In the genomic region with DNA sequence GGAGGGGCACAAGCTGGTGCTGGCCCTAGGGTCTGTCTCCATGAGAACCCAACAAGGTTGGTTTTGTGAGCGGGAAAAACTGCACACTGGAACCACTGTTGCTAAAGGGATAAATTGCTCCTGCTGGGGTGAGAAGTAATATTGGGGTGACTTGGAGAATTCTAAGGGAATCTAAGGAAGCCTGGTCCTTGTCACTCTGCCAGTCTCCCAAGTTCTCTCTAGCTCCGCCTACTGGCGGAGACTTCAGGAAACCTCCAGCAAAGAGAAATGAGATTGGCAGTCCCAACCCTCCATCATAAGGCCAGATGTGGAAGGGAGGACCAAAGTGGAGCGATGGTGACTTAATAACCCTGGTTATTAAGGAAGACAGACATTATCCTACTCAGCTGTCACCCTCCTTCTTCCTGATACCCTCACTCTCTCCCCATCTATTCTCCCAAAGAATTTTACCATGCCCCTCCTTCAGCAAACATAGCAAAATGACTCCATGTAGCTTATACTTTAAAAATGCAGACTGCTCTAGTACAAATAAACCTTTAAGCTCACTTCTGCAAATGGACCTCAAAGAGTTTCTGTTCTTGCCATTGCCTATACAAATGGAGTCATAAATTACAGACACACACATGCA, we compare ENCODE assay signal across 11 cellular contexts. TPM values are rescaled to one million over a fixed set of nuclear protein-coding genes. Genes with fewer than 3 reads are reported as not detected.
DNase-seq lines count a peak whose midpoint lies in the region; ATAC-seq, FAIRE-seq and TF ChIP-seq lines count a peak whose summit lies in the region.
"Had no signal": no experiment of that assay in that cellular context is flagged by ENCODE, and none has a peak within 500 bp of the region (broad histone marks: within the 10 kb centered on the region; RNA-seq: fewer than 3 reads in every experiment).

No MANE protein-coding gene starts in this region.

- DNase-seq in AG04449 (ENCODE audit: low read depth, low spot score) (no peak), LNCaP clone FGC (ENCODE audit: low read depth) (no peak), K562 (ENCODE audit: extremely low read depth in 1 of 4, low spot score in 3 of 4) (peak; percentile 35 to 65 (median 42)), ovary (no peak), AG08395 (ENCODE audit: low spot score) (no peak)
- DNase-seq: stomach had no signal

- peak; percentile 32 for FAIRE-seq in K562 (lab: Jason Lieb, UNC)

- peak in 1 of 2 experiments; percentile 35; a peak in 2 of 4 replicates for TF ChIP-seq RAD21 in K562 (CRISPR knock-in tag; conservative IDR thresholded peaks at IDR 0.05 in 1 of 2, IDR thresholded peaks at IDR 0.05 in 1 of 2)

- no peaks in the 10 kb centered on the region for H3K9me2 ChIP-seq in DOHH2 (replicated peaks; ENCODE audit: control insufficient read depth, low read length)

- no peaks in the 10 kb centered on the region for H3K36me3 ChIP-seq in DOHH2 (ENCODE audit: control insufficient read depth, low read length)
- H3K36me3 ChIP-seq in K562 (ENCODE audit: control insufficient read depth, insufficient read depth, low read length) = no peaks in the 10 kb centered on the region
- no peaks in the 10 kb centered on the region for H3K36me3 ChIP-seq in ovary
- H3K36me3 ChIP-seq: stomach had no signal

- in situ Hi-C loops in K562 (cut with MboI) = no loop called here

- H2AFZ ChIP-seq in K562 (ENCODE audit: low read depth, low read length) = no peak overlapping the region

- 0% methylated on average over 3 of the region's 4 CpGs for WGBS in K562 (ENCODE audit: insufficient coverage, low coverage, missing lambda C conversion rate)
- 58 to 73% (median 67%) methylated on average over 4 of the region's 4 CpGs for WGBS in ovary, 3 donors

- H3K4me2 ChIP-seq in DOHH2 (ENCODE audit: low read length) = no peak overlapping the region
- no peak overlapping the region for H3K4me2 ChIP-seq in K562 (ENCODE audit: insufficient read depth, low read length)

- H3K4me1 ChIP-seq in DOHH2 (ENCODE audit: control insufficient read depth, low read length) = no peaks in the 10 kb centered on the region
- H3K4me1 ChIP-seq in K562 (replicated peaks in 1 of 2; ENCODE audit: control insufficient read depth in 2 of 2, insufficient read depth in 2 of 2, low read length in 2 of 2) = no peaks in the 10 kb centered on the region
- no peaks in the 10 kb centered on the region for H3K4me1 ChIP-seq in ovary (ENCODE audit: insufficient read depth)
- H3K4me1 ChIP-seq: stomach had no signal

- no TSS peak for BruUV-seq in K562 (replicated peaks; lab: Mats Ljungman, UMichigan)

- no peak overlapping the region for H3K9ac ChIP-seq in K562 (ENCODE audit: insufficient read depth in 1 of 2, low read depth in 2 of 2, low read length in 2 of 2)

- no peaks in the 10 kb centered on the region for H3K27me3 ChIP-seq in DOHH2 (ENCODE audit: control insufficient read depth, low read length)
- H3K27me3 ChIP-seq in K562 (ENCODE audit: control insufficient read depth in 2 of 2, insufficient read depth in 2 of 2, low read length in 2 of 2) = no peaks in the 10 kb centered on the region
- no peaks in the 10 kb centered on the region for H3K27me3 ChIP-seq in ovary

- TF ChIP-seq POLR2A in K562 (conservative IDR thresholded peaks at IDR 0.05) (no peak), ovary (IDR thresholded peaks at IDR 0.05) (no peak)

- intact Hi-C loops in K562 (cut with micrococcal nuclease) = loop anchor here (1.0 kb wide), 1 partner anchor 123 kb away; no protein-coding TSS in a partner anchor
- intact Hi-C loops in ovary (cut with DNase I) = no loop called here

- POLR2A ChIA-PET in AG04449 (lab: Yijun Ruan, JAX) (no interaction called here), K562 (lab: Yijun Ruan, JAX) (interaction anchor here (0.7 to 0.9 kb wide), 2 partner anchors 11 to 119 kb away, joined by 4 read pairs; no protein-coding TSS in a partner anchor)

- H3K9me3 ChIP-seq in DOHH2 (ENCODE audit: control insufficient read depth, insufficient read depth, low read length) (no peaks in the 10 kb centered on the region), K562 (replicated peaks; ENCODE audit: control insufficient read depth, insufficient read depth, low read depth, low read length) (no peaks in the 10 kb centered on the region), ovary (no peaks in the 10 kb centered on the region)
- H3K9me3 ChIP-seq: mucosa of descending colon had no signal

- peak; percentile 72 for ATAC-seq in K562
- no peak for ATAC-seq in HG02588 (IDR thresholded peaks at IDR 0.05; ENCODE audit: unreplicated experiment)
- ATAC-seq in HG02571 (IDR thresholded peaks at IDR 0.05; ENCODE audit: unreplicated experiment) = no peak
- ATAC-seq: mucosa of descending colon had no signal

- no peaks in the 10 kb centered on the region for H3K9me1 ChIP-seq in K562 (ENCODE audit: control insufficient read depth, insufficient read depth, low read length)

- TF ChIP-seq CTCF in AG04449 (IDR thresholded peaks at IDR 0.05; ENCODE audit: insufficient read depth, low read length, missing control alignments) (peak; percentile 26), DOHH2 (IDR thresholded peaks at IDR 0.05; ENCODE audit: low read depth, low read length, poor library complexity, severe bottlenecking) (peak; percentile 58), LNCaP clone FGC (IDR thresholded peaks at IDR 0.05; ENCODE audit: control insufficient read depth, extremely low read depth, insufficient read depth) (peak; percentile 18; the same call in 1 of the 2 replicates), K562 (IDR thresholded peaks at IDR 0.05 in 2 of 3, conservative IDR thresholded peaks at IDR 0.05 in 1 of 3; ENCODE audit: insufficient read depth in 2 of 3, low read depth in 1 of 3, low read length in 3 of 3) (peak; percentile 56 to 68 (median 67)), ovary (IDR thresholded peaks at IDR 0.05) (no peak)

- no peak overlapping the region for H3K27ac ChIP-seq in DOHH2 (ENCODE audit: low read depth, low read length)
- no peak overlapping the region for H3K27ac ChIP-seq in K562 (ENCODE audit: extremely low read depth, low read depth, low read length)
- no peak overlapping the region for H3K27ac ChIP-seq in ovary
- H3K27ac ChIP-seq: stomach had no signal

- TF ChIP-seq EP300 in K562 (IDR thresholded peaks at IDR 0.05; ENCODE audit: low read length) (no peak), ovary (IDR thresholded peaks at IDR 0.05) (no peak)

- H3F3A ChIP-seq in DOHH2 (ENCODE audit: control insufficient read depth, insufficient read depth) = no peaks in the 10 kb centered on the region

- no peaks in the 10 kb centered on the region for H4K20me1 ChIP-seq in DOHH2 (ENCODE audit: control insufficient read depth, insufficient read depth, low read depth, low read length)
- no peaks in the 10 kb centered on the region for H4K20me1 ChIP-seq in K562 (replicated peaks; ENCODE audit: control insufficient read depth, insufficient read depth, low read length)

- H3K4me3 ChIP-seq in AG04449 (ENCODE audit: low read depth, low read length) (no peak overlapping the region), DOHH2 (ENCODE audit: low read length) (no peak overlapping the region), LNCaP clone FGC (ENCODE audit: low read depth, low read length) (no peak overlapping the region), K562 (no peak overlapping the region), ovary (no peak overlapping the region)
- H3K4me3 ChIP-seq: mucosa of descending colon, stomach had no signal

- H3K79me2 ChIP-seq in DOHH2 (ENCODE audit: control insufficient read depth, low read length) (no peaks in the 10 kb centered on the region), K562 (ENCODE audit: control insufficient read depth, insufficient read depth, low read length) (no peaks in the 10 kb centered on the region)

- CTCF ChIA-PET in AG04449 (lab: Yijun Ruan, JAX) = interaction anchor here (1.2 kb wide), 1 partner anchor 36 kb away, joined by 3 read pairs; no protein-coding TSS in a partner anchor
- CTCF ChIA-PET in K562 (lab: Yijun Ruan, JAX; ENCODE audit: low intra/inter-chr PET ratio) = no interaction called here

RNA-seq across cellular contexts. Expression of a gene that starts 2.7 kb away (rescaled TPM):
- not detected in 2 replicates for total RNA-seq in K562 (2011; cell fraction: chromatin; rRNA removed; ENCODE audit: low replicate concordance)
- total RNA-seq in K562 (2011; cell fraction: nucleolus; rRNA removed) = not detected in 2 replicates
- total RNA-seq in K562 (2011; cell fraction: nucleoplasm; rRNA removed) = not detected in 2 replicates
- total RNA-seq in K562 (2014; rRNA removed) (not detected in 2 replicates), K562 (2014; rRNA removed; fragmentation: Illumina TruSeq; extraction: Trizol) (not detected in 2 replicates), K562 (2015; rRNA removed; fragmentation: Illumina TruSeq; extraction: Trizol) (not detected in 2 replicates), K562 (2021) (not detected in 2 replicates), ovary (not detected)
- polyA plus RNA-seq in K562 (2011; rRNA removed) (not detected in 2 replicates), K562 (2014; fragmentation: Illumina TruSeq; extraction: Trizol) (not detected in 2 replicates), K562 (2014; fragmentation: Nextera tagmentation; extraction: Ambion mirVana) (not detected), K562 (2014; rRNA removed) (not detected in 2 replicates), ovary (not detected)
- not detected in 2 replicates for polyA plus RNA-seq in K562 (2011; cell fraction: cytosol; rRNA removed)
- polyA plus RNA-seq in K562 (2011; cell fraction: nucleus; rRNA removed) = not detected in 2 replicates
- not detected in 2 replicates for polyA plus RNA-seq in K562 (2012)
- not detected in 2 replicates for polyA minus RNA-seq in K562 (2011; rRNA and poly(A)+ RNA removed)
- not detected in 2 replicates for polyA minus RNA-seq in K562 (2011; cell fraction: cytosol; rRNA and poly(A)+ RNA removed)
- polyA minus RNA-seq in K562 (2011; cell fraction: nucleus; rRNA and poly(A)+ RNA removed) = not detected in 2 replicates
- total RNA-seq: glomerular endothelial cell, mucosa of descending colon, stomach had no signal
- polyA plus RNA-seq: stomach had no signal

RNA-seq across cellular contexts. Expression of a gene that starts 8.4 kb away (rescaled TPM):
- not detected in 2 replicates for total RNA-seq in K562 (2011; cell fraction: chromatin; rRNA removed; ENCODE audit: low replicate concordance)
- not detected in 2 replicates for total RNA-seq in K562 (2011; cell fraction: nucleolus; rRNA removed)
- total RNA-seq in K562 (2011; cell fraction: nucleoplasm; rRNA removed) = not detected in 2 replicates
- total RNA-seq in K562 (2014; rRNA removed) = not detected in 2 replicates
- not detected in 2 replicates for total RNA-seq in K562 (2014; rRNA removed; fragmentation: Illumina TruSeq; extraction: Trizol)
- not detected in 2 replicates for total RNA-seq in K562 (2015; rRNA removed; fragmentation: Illumina TruSeq; extraction: Trizol)
- total RNA-seq in K562 (2021) = not detected in 2 replicates
- polyA plus RNA-seq in K562 (2011; rRNA removed) = not detected in 2 replicates
- polyA plus RNA-seq in K562 (2011; cell fraction: cytosol; rRNA removed) = not detected in 2 replicates
- not detected in 2 replicates for polyA plus RNA-seq in K562 (2011; cell fraction: nucleus; rRNA removed)
- polyA plus RNA-seq in K562 (2012) = not detected in 2 replicates
- polyA plus RNA-seq in K562 (2014; fragmentation: Illumina TruSeq; extraction: Trizol) = not detected in 2 replicates
- not detected for polyA plus RNA-seq in K562 (2014; fragmentation: Nextera tagmentation; extraction: Ambion mirVana)
- not detected in 2 replicates for polyA plus RNA-seq in K562 (2014; rRNA removed)
- polyA minus RNA-seq in K562 (2011; rRNA and poly(A)+ RNA removed) = not detected in 2 replicates
- polyA minus RNA-seq in K562 (2011; cell fraction: cytosol; rRNA and poly(A)+ RNA removed) = not detected in 2 replicates
- not detected in 2 replicates for polyA minus RNA-seq in K562 (2011; cell fraction: nucleus; rRNA and poly(A)+ RNA removed)
- total RNA-seq in ovary = not detected
- not detected for polyA plus RNA-seq in ovary
- total RNA-seq: glomerular endothelial cell, mucosa of descending colon, stomach had no signal
- polyA plus RNA-seq: stomach had no signal

RNA-seq across cellular contexts. Expression of a gene that starts 18.9 kb away (rescaled TPM):
- total RNA-seq in K562 (2011; cell fraction: chromatin; rRNA removed; ENCODE audit: low replicate concordance) = not detected in 2 replicates
- total RNA-seq in K562 (2011; cell fraction: nucleolus; rRNA removed) = not detected in 2 replicates
- not detected in 2 replicates for total RNA-seq in K562 (2011; cell fraction: nucleoplasm; rRNA removed)
- not detected in 2 replicates for total RNA-seq in K562 (2014; rRNA removed)
- not detected in 2 replicates for total RNA-seq in K562 (2014; rRNA removed; fragmentation: Illumina TruSeq; extraction: Trizol)
- total RNA-seq in K562 (2015; rRNA removed; fragmentation: Illumina TruSeq; extraction: Trizol) = not detected in 2 replicates
- not detected in 2 replicates for total RNA-seq in K562 (2021)
- not detected in 2 replicates for polyA plus RNA-seq in K562 (2011; rRNA removed)
- not detected in 2 replicates for polyA plus RNA-seq in K562 (2011; cell fraction: cytosol; rRNA removed)
- polyA plus RNA-seq in K562 (2011; cell fraction: nucleus; rRNA removed) = not detected in 2 replicates
- not detected in 2 replicates for polyA plus RNA-seq in K562 (2012)
- polyA plus RNA-seq in K562 (2014; fragmentation: Illumina TruSeq; extraction: Trizol) = not detected in 2 replicates
- polyA plus RNA-seq in K562 (2014; fragmentation: Nextera tagmentation; extraction: Ambion mirVana) = not detected
- polyA plus RNA-seq in K562 (2014; rRNA removed) = not detected in 2 replicates
- polyA minus RNA-seq in K562 (2011; rRNA and poly(A)+ RNA removed) = not detected in 2 replicates
- polyA minus RNA-seq in K562 (2011; cell fraction: cytosol; rRNA and poly(A)+ RNA removed) = not detected in 2 replicates
- polyA minus RNA-seq in K562 (2011; cell fraction: nucleus; rRNA and poly(A)+ RNA removed) = not detected in 2 replicates
- not detected for total RNA-seq in ovary
- polyA plus RNA-seq in ovary = not detected
- total RNA-seq: glomerular endothelial cell, mucosa of descending colon, stomach had no signal
- polyA plus RNA-seq: stomach had no signal

RNA-seq across cellular contexts. Expression of a gene that starts 19.8 kb away (rescaled TPM):
- not detected in 2 replicates for total RNA-seq in K562 (2011; cell fraction: chromatin; rRNA removed; ENCODE audit: low replicate concordance)
- not detected in 2 replicates for total RNA-seq in K562 (2011; cell fraction: nucleolus; rRNA removed)
- total RNA-seq in K562 (2011; cell fraction: nucleoplasm; rRNA removed) = not detected in 2 replicates
- total RNA-seq in K562 (2014; rRNA removed) (not detected in 2 replicates), K562 (2014; rRNA removed; fragmentation: Illumina TruSeq; extraction: Trizol) (not detected in 2 replicates), K562 (2015; rRNA removed; fragmentation: Illumina TruSeq; extraction: Trizol) (not detected in 2 replicates), K562 (2021) (not detected in 2 replicates), ovary (not detected)
- polyA plus RNA-seq in K562 (2011; rRNA removed) (not detected in 2 replicates), K562 (2014; fragmentation: Illumina TruSeq; extraction: Trizol) (not detected in 2 replicates), K562 (2014; fragmentation: Nextera tagmentation; extraction: Ambion mirVana) (not detected), K562 (2014; rRNA removed) (not detected in 2 replicates), ovary (not detected)
- not detected in 2 replicates for polyA plus RNA-seq in K562 (2011; cell fraction: cytosol; rRNA removed)
- not detected in 2 replicates for polyA plus RNA-seq in K562 (2011; cell fraction: nucleus; rRNA removed)
- not detected in 2 replicates for polyA plus RNA-seq in K562 (2012)
- not detected in 2 replicates for polyA minus RNA-seq in K562 (2011; rRNA and poly(A)+ RNA removed)
- polyA minus RNA-seq in K562 (2011; cell fraction: cytosol; rRNA and poly(A)+ RNA removed) = not detected in 2 replicates
- not detected in 2 replicates for polyA minus RNA-seq in K562 (2011; cell fraction: nucleus; rRNA and poly(A)+ RNA removed)
- total RNA-seq: glomerular endothelial cell, mucosa of descending colon, stomach had no signal

RNA-seq across cellular contexts. Expression of a gene that starts 28.8 kb away (rescaled TPM):
- total RNA-seq in K562 (2011; cell fraction: chromatin; rRNA removed; ENCODE audit: low replicate concordance) = not detected in 2 replicates
- not detected in 2 replicates for total RNA-seq in K562 (2011; cell fraction: nucleolus; rRNA removed)
- total RNA-seq in K562 (2011; cell fraction: nucleoplasm; rRNA removed) = not detected in 2 replicates
- total RNA-seq in K562 (2014; rRNA removed) (not detected in 2 replicates), K562 (2014; rRNA removed; fragmentation: Illumina TruSeq; extraction: Trizol) (not detected in 2 replicates), K562 (2015; rRNA removed; fragmentation: Illumina TruSeq; extraction: Trizol) (not detected in 2 replicates), K562 (2021) (not detected in 2 replicates), ovary (not detected)
- polyA plus RNA-seq in K562 (2011; rRNA removed) (not detected in 2 replicates), K562 (2014; fragmentation: Illumina TruSeq; extraction: Trizol) (not detected in 2 replicates), K562 (2014; fragmentation: Nextera tagmentation; extraction: Ambion mirVana) (not detected), K562 (2014; rRNA removed) (not detected in 2 replicates), ovary (not detected)
- not detected in 2 replicates for polyA plus RNA-seq in K562 (2011; cell fraction: cytosol; rRNA removed)
- polyA plus RNA-seq in K562 (2011; cell fraction: nucleus; rRNA removed) = not detected in 2 replicates
- polyA plus RNA-seq in K562 (2012) = not detected in 2 replicates
- polyA minus RNA-seq in K562 (2011; rRNA and poly(A)+ RNA removed) = not detected in 2 replicates
- not detected in 2 replicates for polyA minus RNA-seq in K562 (2011; cell fraction: cytosol; rRNA and poly(A)+ RNA removed)
- polyA minus RNA-seq in K562 (2011; cell fraction: nucleus; rRNA and poly(A)+ RNA removed) = not detected in 2 replicates
- total RNA-seq: glomerular endothelial cell, mucosa of descending colon, stomach had no signal

Comparison
In these comparisons a context has a peak if more than half of its experiments do, and no peak if none do; other contexts are left out.
1. DNase-seq: peak in K562 (4 of 4); none in AG04449 (single experiment), LNCaP clone FGC (single experiment), ovary (0 of 5) and AG08395 (single experiment).
2. CTCF ChIP-seq: peak in AG04449 (single experiment), DOHH2 (single experiment), LNCaP clone FGC (single experiment) and K562 (3 of 3); none in ovary (0 of 3).